ENCODE assay signal across 31 cellular contexts in the genomic region with DNA sequence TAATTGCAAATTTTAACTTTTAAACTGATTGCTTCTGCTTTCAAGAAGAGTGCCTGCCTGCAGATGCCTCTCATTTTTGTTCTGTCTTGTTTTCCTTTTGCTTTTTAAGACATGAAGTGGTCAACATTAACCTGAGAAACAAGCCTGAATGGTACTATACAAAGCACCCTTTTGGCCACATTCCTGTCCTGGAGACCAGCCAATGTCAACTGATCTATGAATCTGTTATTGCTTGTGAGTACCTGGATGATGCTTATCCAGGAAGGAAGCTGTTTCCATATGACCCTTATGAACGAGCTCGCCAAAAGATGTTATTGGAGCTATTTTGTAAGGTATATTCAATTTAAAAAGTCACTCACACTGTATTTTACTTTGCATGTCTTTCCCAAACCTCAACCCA. TPM values are rescaled to one million over a fixed set of nuclear protein-coding genes. Genes with fewer than 3 reads are reported as not detected.
DNase-seq lines count a peak whose midpoint lies in the region; ATAC-seq lines count a peak whose summit lies in the region.
"Had no signal": no experiment of that assay in that cellular context is flagged by ENCODE, and none has a peak within 500 bp of the region (broad histone marks: within the 10 kb centered on the region; RNA-seq: fewer than 3 reads in every experiment).

No MANE protein-coding gene starts in this region.

- intact Hi-C loops in left colon (cut with DNase I, micrococcal nuclease), result no loop called here

- H3K36me3 Mint-ChIP-seq in T-helper 17 cell (ENCODE audit: low read depth), result no peaks in the 10 kb centered on the region
- H3K36me3 Mint-ChIP-seq: activated CD8-positive, alpha-beta memory T cell treated with anti-CD3 and anti-CD28 coated beads, Interleukin-2, amount 10 ng/mL, durations not matched to agents 7 days and 5 days; brain; stimulated activated naive B cell treated with anti-CD40 and anti-IgM and Interleukin-4, amounts not matched to agents 10 μg/mL and 1 μg/mL and 100 μg/mL, for 72 hours had no signal

- DNase-seq in DMS153 treated with DMSO at 0.1 percent for 48 hours (lab: John Stamatoyannopoulos, UW; ENCODE audit: unreplicated experiment), result peak; percentile 86
- DNase-seq in NCI-H128 (lab: John Stamatoyannopoulos, UW; ENCODE audit: unreplicated experiment), result peak; percentile 4
- DNase-seq in NCI-H69 (lab: John Stamatoyannopoulos, UW), result peak; percentile 69
- DNase-seq in left colon, result peak; percentile 52 to 58
- DNase-seq in NCI-H2107 treated with DMSO at 0.1 percent for 48 hours (lab: John Stamatoyannopoulos, UW; ENCODE audit: unreplicated experiment), result no peak
- DNase-seq in T-helper 17 cell, result no peak
- DNase-seq in ureter (ENCODE audit: low spot score), result no peak
- DNase-seq: activated CD4-positive, alpha-beta T cell treated with anti-CD3 and anti-CD28 coated beads, Interleukin-2, amount 10 ng/mL, durations not matched to agents 7 days and 5 days; activated CD8-positive, alpha-beta memory T cell treated with anti-CD3 and anti-CD28 coated beads, Interleukin-2, amount 10 ng/mL, durations not matched to agents 7 days and 5 days; activated naive CD4-positive, alpha-beta T cell treated with Interleukin-2 at 50 U/mL for 16 hours; activated T-cell treated with anti-CD3 and anti-CD28 coated beads, Interleukin-2, amount 50 U/mL, for 48 hours; adrenal gland; AML-193; CD8-positive, alpha-beta memory T cell; GF-D8; hypothalamus; left ventricle myocardium inferior; mesendoderm; NCI-H2227 treated with DMSO at 0.1 percent for 48 hours; Peyer's patch; psoas muscle; SIG-M5; stimulated activated CD4-positive, alpha-beta T cell treated with anti-CD3 and anti-CD28 coated beads, Interleukin-15, amount 100 ng/mL, for 24 hours; stimulated activated naive B cell treated with anti-CD40 and anti-IgM and Interleukin-4, amounts not matched to agents 10 μg/mL and 1 μg/mL and 100 μg/mL, for 72 hours; T-helper 9 cell had no signal

- no peak overlapping the region for H3K27ac Mint-ChIP-seq in T-helper 17 cell
- H3K27ac Mint-ChIP-seq: activated CD4-positive, alpha-beta T cell treated with anti-CD3 and anti-CD28 coated beads, Interleukin-2, amount 10 ng/mL, durations not matched to agents 7 days and 5 days; activated CD8-positive, alpha-beta memory T cell treated with anti-CD3 and anti-CD28 coated beads, Interleukin-2, amount 10 ng/mL, durations not matched to agents 7 days and 5 days; brain; CD8-positive, alpha-beta memory T cell; stimulated activated naive B cell treated with anti-CD40 and anti-IgM and Interleukin-4, amounts not matched to agents 10 μg/mL and 1 μg/mL and 100 μg/mL, for 72 hours; WTC11 had no signal

- peaks cover 7% of the 10 kb centered on the region for H3K4me1 Mint-ChIP-seq in T-helper 17 cell
- H3K4me1 Mint-ChIP-seq: brain had no signal

- H3K4me3 Mint-ChIP-seq in T-helper 17 cell, result no peak overlapping the region
- H3K4me3 Mint-ChIP-seq: activated CD4-positive, alpha-beta T cell treated with anti-CD3 and anti-CD28 coated beads, Interleukin-2, amount 10 ng/mL, durations not matched to agents 7 days and 5 days; activated CD8-positive, alpha-beta memory T cell treated with anti-CD3 and anti-CD28 coated beads, Interleukin-2, amount 10 ng/mL, durations not matched to agents 7 days and 5 days; brain; CD8-positive, alpha-beta memory T cell; stimulated activated naive B cell treated with anti-CD40 and anti-IgM and Interleukin-4, amounts not matched to agents 10 μg/mL and 1 μg/mL and 100 μg/mL, for 72 hours; WTC11 had no signal

- H3K9me3 ChIP-seq in T-helper 17 cell (ENCODE audit: control insufficient read depth, low read length, poor library complexity, severe bottlenecking), result no peaks in the 10 kb centered on the region
- H3K9me3 ChIP-seq: adrenal gland, left ventricle myocardium inferior, Peyer's patch, psoas muscle, suprapubic skin had no signal

- peaks cover 22% of the 10 kb centered on the region for H3K27me3 Mint-ChIP-seq in T-helper 17 cell

- ATAC-seq in left colon, result peak; percentile 53
- ATAC-seq in HG02938 (IDR thresholded peaks at IDR 0.05; ENCODE audit: unreplicated experiment), result no peak
- no peak for ATAC-seq in T-helper 17 cell
- ATAC-seq: activated CD8-positive, alpha-beta memory T cell treated with anti-CD3 and anti-CD28 coated beads, Interleukin-2, amount 10 ng/mL, durations not matched to agents 7 days and 5 days; HCT116; psoas muscle; stimulated activated naive B cell treated with anti-CD40 and anti-IgM and Interleukin-4, amounts not matched to agents 10 μg/mL and 1 μg/mL and 100 μg/mL, for 72 hours; WTC11 had no signal

RNA-seq across cellular contexts. Expression of gene GSTO2, which starts 8.8 kb away (rescaled TPM):
- total RNA-seq in left colon (10 to 100 TPM; 13.7 to 27.9 TPM), T-helper 17 cell (1 to 10 TPM in 1 of 2 donors, under 1 TPM in 1; 0.70 to 1.1 TPM), ureter (47.0 TPM)

RNA-seq across cellular contexts. Expression of gene GSTO1, which starts 23.1 kb away (rescaled TPM):
- total RNA-seq in left colon (10 to 100 TPM; 67.5 to 71.2 TPM), T-helper 17 cell (10 to 100 TPM; 37.9 to 52.6 TPM), ureter (79.4 TPM)

RNA-seq across cellular contexts. Expression of gene CFAP43, which starts 45.6 kb away (rescaled TPM):
- total RNA-seq in left colon (under 1 TPM; 0.34 to 0.40 TPM), T-helper 17 cell (not detected), ureter (1.9 TPM)
- total RNA-seq: activated CD4-positive, alpha-beta T cell treated with anti-CD3 and anti-CD28 coated beads, Interleukin-2, amount 10 ng/mL, durations not matched to agents 7 days and 5 days; activated CD8-positive, alpha-beta memory T cell treated with anti-CD3 and anti-CD28 coated beads, Interleukin-2, amount 10 ng/mL, durations not matched to agents 7 days and 5 days; endothelial cell of umbilical vein; left ventricle myocardium inferior had no signal

Comparison
In these comparisons a context has a peak if more than half of its experiments do, and no peak if none do; other contexts are left out.
1. DNase-seq: peak in DMS153 treated with DMSO at 0.1 percent for 48 hours (single experiment), NCI-H128 (single experiment), NCI-H69 (single experiment) and left colon (2 of 2); none in NCI-H2107 treated with DMSO at 0.1 percent for 48 hours (single experiment), T-helper 17 cell (0 of 3) and ureter (single experiment).
2. RNA of gene GSTO2, which starts 8.8 kb away (total RNA-seq): 47.0 TPM in ureter (single experiment) and 13.7 to 27.9 TPM in left colon; 0.70 to 1.1 TPM in T-helper 17 cell; every median in the first group is over 4 times any median in the second.